Comparison of ENCODE assay signal across 14 cellular contexts in the genomic region with DNA sequence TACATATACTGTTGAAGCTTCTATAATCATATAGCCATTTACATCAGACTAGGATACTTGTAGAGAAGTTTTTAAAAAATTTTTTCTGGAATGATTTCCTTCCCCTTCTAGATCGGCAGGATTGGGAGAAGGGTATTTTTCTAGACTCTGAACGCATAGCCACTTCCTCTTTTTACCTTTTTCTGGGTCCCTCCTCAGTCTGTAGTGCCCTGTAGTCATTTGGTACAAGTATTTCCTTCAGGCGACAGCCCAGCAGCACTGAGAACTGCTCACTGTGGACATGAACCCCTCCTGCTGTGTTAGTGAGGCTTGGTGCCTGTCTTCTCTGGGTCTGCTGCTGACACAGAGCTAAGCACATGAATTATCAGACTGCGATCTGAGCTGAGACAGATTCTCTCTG.
DNase-seq lines count a peak whose midpoint lies in the region; ATAC-seq and TF ChIP-seq lines count a peak whose summit lies in the region.
"Had no signal": no experiment of that assay in that cellular context is flagged by ENCODE, and none has a peak within 500 bp of the region (broad histone marks: within the 10 kb centered on the region; RNA-seq: fewer than 3 reads in every experiment).

No MANE protein-coding gene starts in this region.

- intact Hi-C loops in heart right ventricle (cut with DNase I): loop anchor here in 1 of 10 donors (10.0 kb wide), 1 partner anchor 68 kb away; no protein-coding TSS in a partner anchor

- no peaks in the 10 kb centered on the region for H3K36me3 ChIP-seq in heart right ventricle

- no peaks in the 10 kb centered on the region for H3K9me3 ChIP-seq in heart right ventricle

- WGBS in heart right ventricle, 2 donors: 84 to 85% methylated on average over 4 of the region's 4 CpGs

- no peaks in the 10 kb centered on the region for H3K27me3 ChIP-seq in heart right ventricle

- no peak overlapping the region for H3K4me3 ChIP-seq in heart right ventricle

- H3K9me3 Mint-ChIP-seq in stimulated activated naive B cell treated with anti-CD40 and anti-IgM and Interleukin-4, amounts not matched to agents 10 μg/mL and 1 μg/mL and 100 μg/mL, for 72 hours: no peaks in the 10 kb centered on the region
- H3K9me3 Mint-ChIP-seq: activated naive CD4-positive, alpha-beta T cell treated with anti-CD3 and anti-CD28 coated beads for 36 hours; central memory CD8-positive, alpha-beta T cell; IgD-negative memory B cell had no signal

- no peak overlapping the region for H3K4me3 Mint-ChIP-seq in stimulated activated naive B cell treated with anti-CD40 and anti-IgM and Interleukin-4, amounts not matched to agents 10 μg/mL and 1 μg/mL and 100 μg/mL, for 72 hours
- H3K4me3 Mint-ChIP-seq: activated naive CD4-positive, alpha-beta T cell treated with anti-CD3 and anti-CD28 coated beads for 36 hours; central memory CD8-positive, alpha-beta T cell; IgD-negative memory B cell had no signal

- H3K27ac Mint-ChIP-seq in stimulated activated naive B cell treated with anti-CD40 and anti-IgM and Interleukin-4, amounts not matched to agents 10 μg/mL and 1 μg/mL and 100 μg/mL, for 72 hours: no peak overlapping the region
- H3K27ac Mint-ChIP-seq: activated naive CD4-positive, alpha-beta T cell treated with anti-CD3 and anti-CD28 coated beads for 36 hours had no signal

- ATAC-seq in GM19043 (IDR thresholded peaks at IDR 0.05; ENCODE audit: low read depth, unreplicated experiment) (peak; percentile 65), HG02678 (IDR thresholded peaks at IDR 0.05; ENCODE audit: unreplicated experiment) (peak; percentile 74), HG03469 (IDR thresholded peaks at IDR 0.05; ENCODE audit: unreplicated experiment) (peak; percentile 89), heart right ventricle (no peak)
- peak; percentile 53 to 66 for ATAC-seq in stimulated activated naive B cell treated with anti-CD40 and anti-IgM and Interleukin-4, amounts not matched to agents 10 μg/mL and 1 μg/mL and 100 μg/mL, for 72 hours (replicated peaks)

- DNase-seq in stimulated activated naive B cell treated with anti-CD40 and anti-IgM and Interleukin-4, amounts not matched to agents 10 μg/mL and 1 μg/mL and 100 μg/mL, for 72 hours: no peak
- no peak for DNase-seq in heart right ventricle
- DNase-seq in activated naive CD4-positive, alpha-beta T cell treated with anti-CD3 and anti-CD28 coated beads, Interleukin-2, amount 50 U/mL, for 16 hours: no peak
- no peak for DNase-seq in T1000 (lab: John Stamatoyannopoulos, UW)
- DNase-seq: activated CD4-positive, alpha-beta T cell treated with anti-CD3 and anti-CD28 coated beads, Interleukin-2, amount 50 U/mL, for 48 hours; activated naive CD4-positive, alpha-beta T cell treated with anti-CD3 and anti-CD28 coated beads for 36 hours; Calu3; NCI-H2081 treated with DMSO at 0.1 percent for 48 hours; T-helper 1 cell had no signal

- no peaks in the 10 kb centered on the region for H3K36me3 Mint-ChIP-seq in stimulated activated naive B cell treated with anti-CD40 and anti-IgM and Interleukin-4, amounts not matched to agents 10 μg/mL and 1 μg/mL and 100 μg/mL, for 72 hours
- H3K36me3 Mint-ChIP-seq: IgD-negative memory B cell had no signal

- peaks cover 0 to 49% (median 20%) of the 10 kb centered on the region in 9 donors for H3K4me1 ChIP-seq in heart right ventricle

- H3K27me3 Mint-ChIP-seq in stimulated activated naive B cell treated with anti-CD40 and anti-IgM and Interleukin-4, amounts not matched to agents 10 μg/mL and 1 μg/mL and 100 μg/mL, for 72 hours: peaks cover 0 to 5% of the 10 kb centered on the region in 2 donors
- H3K27me3 Mint-ChIP-seq: central memory CD8-positive, alpha-beta T cell had no signal

- peak overlapping the region in 1 of 10 donors; percentile 15 for H3K27ac ChIP-seq in heart right ventricle

- TF ChIP-seq CTCF in heart right ventricle (IDR thresholded peaks at IDR 0.05): no peak

- H3K4me1 Mint-ChIP-seq in stimulated activated naive B cell treated with anti-CD40 and anti-IgM and Interleukin-4, amounts not matched to agents 10 μg/mL and 1 μg/mL and 100 μg/mL, for 72 hours: peaks cover 4 to 6% of the 10 kb centered on the region in 2 donors

Comparison
In these comparisons a context has a peak if more than half of its experiments do, and no peak if none do; other contexts are left out.
1. ATAC-seq: peak in GM19043 (single experiment), HG02678 (single experiment), HG03469 (single experiment) and stimulated activated naive B cell treated with anti-CD40 and anti-IgM and Interleukin-4, amounts not matched to agents 10 μg/mL and 1 μg/mL and 100 μg/mL, for 72 hours (2 of 2); none in heart right ventricle (0 of 8).